In genomic region chr10:17396004-17396403, GRCh38 we compare ENCODE assay signal across 33 cellular contexts. TPM values are rescaled to one million over a fixed set of nuclear protein-coding genes. Genes with fewer than 3 reads are reported as not detected.
DNase-seq lines count a peak whose midpoint lies in the region; TF ChIP-seq lines count a peak whose summit lies in the region.
"Had no signal": no experiment of that assay in that cellular context is flagged by ENCODE, and none has a peak within 500 bp of the region (broad histone marks: within the 10 kb centered on the region; RNA-seq: fewer than 3 reads in every experiment).

No MANE protein-coding gene starts in this region.

- H2AFZ ChIP-seq in Karpas-422 (ENCODE audit: low read length): no peak overlapping the region
- H2AFZ ChIP-seq in neural cell (ENCODE audit: low read depth, low read length): no peak overlapping the region

- intact Hi-C loops in esophagus squamous epithelium (cut with DNase I): no loop called here

- TF ChIP-seq POLR2A in esophagus squamous epithelium (IDR thresholded peaks at IDR 0.05): no peak

- no peak for TF ChIP-seq RAD21 in neural cell (conservative IDR thresholded peaks at IDR 0.05)

- no peaks in the 10 kb centered on the region for H3K36me3 ChIP-seq in Karpas-422 (ENCODE audit: insufficient read depth, low read length)
- no peaks in the 10 kb centered on the region for H3K36me3 ChIP-seq in neural cell (ENCODE audit: insufficient read depth, low read length)
- H3K36me3 ChIP-seq in esophagus squamous epithelium: no peaks in the 10 kb centered on the region
- H3K36me3 ChIP-seq: BE2C; BLaER1; BLaER1 treated with 17β-estradiol and CSF1 and Interleukin-3, amounts not matched to agents 10 nM and 100 nM had no signal

- H3K9ac ChIP-seq in Karpas-422 (ENCODE audit: low read length): no peak overlapping the region
- no peak overlapping the region for H3K9ac ChIP-seq in neural cell (ENCODE audit: low read length)
- H3K9ac ChIP-seq: BLaER1; BLaER1 treated with 17β-estradiol and CSF1 and Interleukin-3, amounts not matched to agents 10 nM and 100 nM had no signal

- H3K79me2 ChIP-seq in Karpas-422 (ENCODE audit: low read length) (no peaks in the 10 kb centered on the region), neural cell (replicated peaks; ENCODE audit: insufficient read depth, low read length) (no peaks in the 10 kb centered on the region)

- no peaks in the 10 kb centered on the region for H3F3A ChIP-seq in neural cell (ENCODE audit: insufficient read depth, low read length, poor library complexity, severe bottlenecking)

- peak; percentile 34 for DNase-seq in Karpas-422
- no peak for DNase-seq in esophagus squamous epithelium (lab: John Stamatoyannopoulos, UW)
- DNase-seq in NCI-H526 treated with DMSO at 0.1 percent for 48 hours (lab: John Stamatoyannopoulos, UW): no peak
- DNase-seq: 8988T; ACHN; AML-193; BE2C; C1 segment of cervical spinal cord; Caco-2; Calu3; CD4-positive, alpha-beta memory T cell; CD4-positive, alpha-beta T cell; CD4-positive, CD25-positive, alpha-beta regulatory T cell; CD8-positive, alpha-beta memory T cell; CD8-positive, alpha-beta T cell; COR-L47; DMS 273 treated with DMSO at 0.1 percent for 48 hours; DMS153; DMS53; DMS79; DMS79 treated with DMSO at 0.1 percent for 48 hours; DND-41; EL had no signal

- no peak overlapping the region for H3K27ac ChIP-seq in Karpas-422 (ENCODE audit: low read length)
- no peak overlapping the region for H3K27ac ChIP-seq in neural cell (ENCODE audit: low read length)
- no peak overlapping the region for H3K27ac ChIP-seq in esophagus squamous epithelium
- H3K27ac ChIP-seq: 22Rv1; A549; BLaER1; BLaER1 treated with 17β-estradiol and CSF1 and Interleukin-3, amounts not matched to agents 10 nM and 100 nM; C4-2B had no signal

- WGBS in esophagus squamous epithelium, 2 donors: 87 to 92% methylated on average over 3 of the region's 3 CpGs

- H3K4me3 ChIP-seq in Karpas-422 (ENCODE audit: low read length): no peak overlapping the region
- no peak overlapping the region for H3K4me3 ChIP-seq in neural cell (ENCODE audit: low read length)
- no peak overlapping the region for H3K4me3 ChIP-seq in esophagus squamous epithelium
- H3K4me3 ChIP-seq: A549; BLaER1; BLaER1 treated with 17β-estradiol and CSF1 and Interleukin-3, amounts not matched to agents 10 nM and 100 nM had no signal

- H3K4me1 ChIP-seq in Karpas-422 (ENCODE audit: low read length) (no peaks in the 10 kb centered on the region), esophagus squamous epithelium (peaks cover 0 to 5% (median 0%) of the 10 kb centered on the region in 3 donors)
- H3K4me1 ChIP-seq: A549; BE2C; BLaER1; BLaER1 treated with 17β-estradiol and CSF1 and Interleukin-3, amounts not matched to agents 10 nM and 100 nM; Caco-2 had no signal

- TF ChIP-seq CTCF in neural cell (IDR thresholded peaks at IDR 0.05; ENCODE audit: poor library complexity, severe bottlenecking) (no peak), esophagus squamous epithelium (IDR thresholded peaks at IDR 0.05) (no peak)

- no peaks in the 10 kb centered on the region for H3K9me3 ChIP-seq in Karpas-422 (ENCODE audit: low read length)
- no peaks in the 10 kb centered on the region for H3K9me3 ChIP-seq in neural cell (ENCODE audit: low read length)
- no peaks in the 10 kb centered on the region for H3K9me3 ChIP-seq in esophagus squamous epithelium
- H3K9me3 ChIP-seq: A549; BE2C; BLaER1; BLaER1 treated with 17β-estradiol and CSF1 and Interleukin-3, amounts not matched to agents 10 nM and 100 nM; Caco-2 had no signal

- peak; percentile 91 for TF ChIP-seq EP300 in neural cell (conservative IDR thresholded peaks at IDR 0.05; ENCODE audit: poor library complexity, severe bottlenecking)

- H3K9me2 ChIP-seq in Karpas-422 (replicated peaks; ENCODE audit: insufficient read depth, low read length) (no peaks in the 10 kb centered on the region), neural cell (ENCODE audit: insufficient read depth, low read length) (no peaks in the 10 kb centered on the region)

- no peak overlapping the region for H3K4me2 ChIP-seq in Karpas-422 (ENCODE audit: low read depth, low read length, poor library complexity, severe bottlenecking)
- H3K4me2 ChIP-seq in neural cell (ENCODE audit: low read length): no peak overlapping the region
- H3K4me2 ChIP-seq: A549; BLaER1; BLaER1 treated with 17β-estradiol and CSF1 and Interleukin-3, amounts not matched to agents 10 nM and 100 nM had no signal

- H4K20me1 ChIP-seq in Karpas-422 (ENCODE audit: insufficient read depth, low read depth, low read length) (no peaks in the 10 kb centered on the region), neural cell (ENCODE audit: insufficient read depth) (no peaks in the 10 kb centered on the region)
- H4K20me1 ChIP-seq: BLaER1; BLaER1 treated with 17β-estradiol and CSF1 and Interleukin-3, amounts not matched to agents 10 nM and 100 nM had no signal

- H3K27me3 ChIP-seq in Karpas-422 (ENCODE audit: low read length) (no peaks in the 10 kb centered on the region), neural cell (ENCODE audit: insufficient read depth, low read depth, low read length) (no peaks in the 10 kb centered on the region), esophagus squamous epithelium (peaks cover 0 to 18% (median 0%) of the 10 kb centered on the region in 4 donors)
- H3K27me3 ChIP-seq: BE2C; BLaER1; BLaER1 treated with 17β-estradiol and CSF1 and Interleukin-3, amounts not matched to agents 10 nM and 100 nM had no signal

TF ChIP-seq in neural cell, 6 proteins besides CTCF, POLR2A, EP300 and RAD21:
- peak; percentile 60 for TF ChIP-seq POLR2AphosphoS5 (IDR thresholded peaks at IDR 0.05)
- TF ChIP-seq MXI1 (conservative IDR thresholded peaks at IDR 0.05; ENCODE audit: poor library complexity, severe bottlenecking): no peak
- no peak for TF ChIP-seq SMC3 (conservative IDR thresholded peaks at IDR 0.05; ENCODE audit: poor library complexity)

RNA-seq across cellular contexts. Expression of gene ST8SIA6, which starts 58.4 kb away (rescaled TPM):
- not detected in 2 replicates for total RNA-seq in Karpas-422 (2014; rRNA removed; shearing (Covaris generic); ENCODE audit: low replicate concordance)
- 0.20 and 0.41 TPM in 2 replicates for polyA plus RNA-seq in neural cell
- polyA minus RNA-seq in neural cell: 1.2 and 1.3 TPM in 2 replicates
- total RNA-seq in esophagus squamous epithelium: 1 to 10 TPM in 3 of 4 donors, under 1 TPM in 1; 0.53 to 2.3 (median 1.2) TPM
- total RNA-seq: A673; B cell; CD8-positive, alpha-beta memory T cell had no signal
- polyA plus RNA-seq: AG04450, BJ had no signal
